8 cellular contexts compared by ENCODE assay signal in the genomic region with DNA sequence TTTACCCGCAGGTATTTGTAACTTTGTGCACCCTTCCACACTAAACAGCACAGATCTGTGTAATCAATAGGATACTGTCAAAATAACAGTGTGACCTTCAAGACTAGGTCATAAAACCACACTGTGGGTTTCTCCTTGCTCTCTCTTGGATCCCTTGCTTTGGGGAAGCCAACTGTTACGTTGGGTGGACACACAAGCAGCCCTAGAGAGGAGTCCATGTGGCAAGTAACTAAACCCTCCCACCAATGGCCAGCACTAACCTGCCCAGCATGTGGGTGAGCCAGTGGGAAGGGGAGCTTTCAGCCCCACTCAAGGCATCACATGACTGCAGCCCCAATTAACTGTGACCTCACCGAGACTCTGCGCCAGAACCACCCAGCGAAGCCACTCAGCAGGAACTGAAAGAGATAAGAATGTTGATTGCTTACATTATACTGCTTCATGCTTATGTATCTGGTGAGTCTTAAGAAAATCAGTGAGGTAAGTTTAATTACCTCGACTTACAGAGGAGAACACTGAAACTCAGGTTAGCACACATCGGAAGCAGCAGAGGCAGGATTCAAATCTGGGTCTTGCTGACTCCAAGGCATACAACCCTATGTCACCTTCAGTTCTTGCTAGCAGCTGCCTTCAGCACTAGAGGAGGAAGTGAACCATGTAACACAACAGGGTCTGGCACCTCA. TPM values are rescaled to one million over a fixed set of nuclear protein-coding genes. Genes with fewer than 3 reads are reported as not detected.
DNase-seq lines count a peak whose midpoint lies in the region; ATAC-seq and TF ChIP-seq lines count a peak whose summit lies in the region.

No MANE protein-coding gene starts in this region.

- ATAC-seq in GM21528 (IDR thresholded peaks at IDR 0.05; ENCODE audit: low FRiP score, unreplicated experiment), result peak; percentile 80
- peak; percentile 75 for ATAC-seq in activated CD8-positive, alpha-beta T cell treated with anti-CD3 and anti-CD28 coated beads for 36 hours
- peak in 1 of 2 donors; percentile 53 for ATAC-seq in natural killer cell treated with Interleukin-12 subunit alpha and Interleukin-12 subunit beta and Interleukin-15 and Interleukin-18, amount 100 ng/mL, for 72 hours
- no peak for ATAC-seq in heart left ventricle

- in situ Hi-C loops in GM13977 (cut with MboI; ENCODE audit: low pct_unique_long_range_greater_than_20kb, low sequenced_read_pairs, unreplicated experiment), result no loop called here

- TF ChIP-seq POLR2A in heart left ventricle (IDR thresholded peaks at IDR 0.05), result no peak

- peak overlapping the region; percentile 16 for H3K4me3 ChIP-seq in HL-60 (replicated peaks; ENCODE audit: insufficient read depth, low read length)
- peak overlapping the region in 1 of 12 donors; percentile 0 for H3K4me3 ChIP-seq in heart left ventricle

- H3K4me3 Mint-ChIP-seq in activated CD8-positive, alpha-beta T cell treated with anti-CD3 and anti-CD28 coated beads for 36 hours, result peak overlapping the region; percentile 38
- peak overlapping the region; percentile 60 for H3K4me3 Mint-ChIP-seq in natural killer cell treated with Interleukin-12 subunit alpha and Interleukin-12 subunit beta and Interleukin-15 and Interleukin-18, amount 100 ng/mL, for 72 hours
- H3K4me3 Mint-ChIP-seq in mesothelial cell of epicardium, result no peak overlapping the region

- CTCF ChIA-PET in activated CD8-positive, alpha-beta T cell treated with anti-CD3 and anti-CD28 coated beads for 36 hours (lab: Charles Lee), result interaction anchor here (0.7 to 2.8 kb wide), 9 partner anchors 8 to 232 kb away, joined by 3 to 8 read pairs (median 4); a partner anchor contains a TSS

- H3K4me1 ChIP-seq in heart left ventricle, result peaks cover 0 to 18% (median 0%) of the 10 kb centered on the region in 12 donors

- TF ChIP-seq CTCF in GM13977 (IDR thresholded peaks at IDR 0.05; ENCODE audit: extremely low read depth, insufficient read depth, missing control alignments) (no peak), HL-60 (IDR thresholded peaks at IDR 0.05; ENCODE audit: insufficient read depth, low read length) (no peak), mesothelial cell of epicardium (IDR thresholded peaks at IDR 0.05; ENCODE audit: unreplicated experiment) (no peak), heart left ventricle (IDR thresholded peaks at IDR 0.05) (no peak)
- no peak for TF ChIP-seq CTCF in activated CD8-positive, alpha-beta T cell treated with anti-CD3 and anti-CD28 coated beads for 36 hours (IDR thresholded peaks at IDR 0.05)

- no peaks in the 10 kb centered on the region for H3K27me3 Mint-ChIP-seq in activated CD8-positive, alpha-beta T cell treated with anti-CD3 and anti-CD28 coated beads for 36 hours
- peaks cover 0 to 4% of the 10 kb centered on the region in 2 donors for H3K27me3 Mint-ChIP-seq in natural killer cell treated with Interleukin-12 subunit alpha and Interleukin-12 subunit beta and Interleukin-15 and Interleukin-18, amount 100 ng/mL, for 72 hours
- H3K27me3 Mint-ChIP-seq in mesothelial cell of epicardium (ENCODE audit: low read depth), result peaks cover 7% of the 10 kb centered on the region

- no peaks in the 10 kb centered on the region for H3K36me3 Mint-ChIP-seq in activated CD8-positive, alpha-beta T cell treated with anti-CD3 and anti-CD28 coated beads for 36 hours (ENCODE audit: low read depth)
- H3K36me3 Mint-ChIP-seq in natural killer cell treated with Interleukin-12 subunit alpha and Interleukin-12 subunit beta and Interleukin-15 and Interleukin-18, amount 100 ng/mL, for 72 hours, result no peaks in the 10 kb centered on the region
- no peaks in the 10 kb centered on the region for H3K36me3 Mint-ChIP-seq in mesothelial cell of epicardium

- intact Hi-C loops in activated CD8-positive, alpha-beta T cell treated with anti-CD3 and anti-CD28 coated beads for 36 hours (cut with micrococcal nuclease), result loop anchor here (5.0 kb wide), 1 partner anchor 113 kb away; the partner anchor contains the start of gene UBN2
- intact Hi-C loops in heart left ventricle (cut with DNase I), result no loop called here

- DNase-seq in GM13977 (ENCODE audit: low spot score) (peak; percentile 46), HL-60 (ENCODE audit: low read depth in 1 of 2, low spot score in 1 of 2) (peak in 1 of 2 experiments; percentile 77), mesothelial cell of epicardium (ENCODE audit: low spot score in 2 of 2, unreplicated experiment in 2 of 2) (no peak), heart left ventricle (no peak)
- peak; percentile 70 for DNase-seq in activated CD8-positive, alpha-beta T cell treated with anti-CD3 and anti-CD28 coated beads for 36 hours
- DNase-seq in natural killer cell treated with Interleukin-12 subunit alpha and Interleukin-12 subunit beta and Interleukin-15 and Interleukin-18, amount 100 ng/mL, for 72 hours (ENCODE audit: low spot score), result no peak
- DNase-seq in stimulated activated CD4-positive, alpha-beta T cell treated with anti-CD3 and anti-CD28 coated beads, Interleukin-12 subunit alpha, Interleukin-12 subunit beta, amount 100 ng/mL, for 4 hours, result no peak

- peaks cover 43% of the 10 kb centered on the region for H3K4me1 Mint-ChIP-seq in activated CD8-positive, alpha-beta T cell treated with anti-CD3 and anti-CD28 coated beads for 36 hours (ENCODE audit: low read depth)
- H3K4me1 Mint-ChIP-seq in natural killer cell treated with Interleukin-12 subunit alpha and Interleukin-12 subunit beta and Interleukin-15 and Interleukin-18, amount 100 ng/mL, for 72 hours (ENCODE audit: low read depth in 2 of 2), result peaks cover 8 to 20% of the 10 kb centered on the region in 2 donors
- peaks cover 4% of the 10 kb centered on the region for H3K4me1 Mint-ChIP-seq in mesothelial cell of epicardium

- H3K27me3 ChIP-seq in HL-60 (ENCODE audit: insufficient read depth, poor library complexity, severe bottlenecking), result no peaks in the 10 kb centered on the region
- H3K27me3 ChIP-seq in heart left ventricle, result peaks cover 0 to 18% (median 0%) of the 10 kb centered on the region in 9 donors

- no peaks in the 10 kb centered on the region for H3K36me3 ChIP-seq in heart left ventricle

- no peaks in the 10 kb centered on the region for H3K9me3 ChIP-seq in heart left ventricle

- WGBS in heart left ventricle, 4 donors, result 61 to 79% (median 65%) methylated on average over 7 of the region's 7 CpGs

- H3K27ac ChIP-seq in HL-60 (replicated peaks), result peak overlapping the region; percentile 45
- H3K27ac ChIP-seq in heart left ventricle, result peak overlapping the region in 1 of 12 donors; percentile 55

- H3K9me3 Mint-ChIP-seq in activated CD8-positive, alpha-beta T cell treated with anti-CD3 and anti-CD28 coated beads for 36 hours, result no peaks in the 10 kb centered on the region
- no peaks in the 10 kb centered on the region for H3K9me3 Mint-ChIP-seq in natural killer cell treated with Interleukin-12 subunit alpha and Interleukin-12 subunit beta and Interleukin-15 and Interleukin-18, amount 100 ng/mL, for 72 hours
- no peaks in the 10 kb centered on the region for H3K9me3 Mint-ChIP-seq in mesothelial cell of epicardium

- POLR2A ChIA-PET in activated CD8-positive, alpha-beta T cell treated with anti-CD3 and anti-CD28 coated beads for 36 hours (lab: Charles Lee), result interaction anchor here (1.0 to 2.5 kb wide), 8 partner anchors 8 to 35 kb away, joined by 3 to 14 read pairs (median 4); a partner anchor contains a TSS

- peak overlapping the region; percentile 56 for H3K27ac Mint-ChIP-seq in activated CD8-positive, alpha-beta T cell treated with anti-CD3 and anti-CD28 coated beads for 36 hours
- no peak overlapping the region for H3K27ac Mint-ChIP-seq in natural killer cell treated with Interleukin-12 subunit alpha and Interleukin-12 subunit beta and Interleukin-15 and Interleukin-18, amount 100 ng/mL, for 72 hours
- no peak overlapping the region for H3K27ac Mint-ChIP-seq in mesothelial cell of epicardium

RNA-seq across cellular contexts. Expression of gene ZC3HAV1, which starts 9.4 kb away (rescaled TPM):
- 100 to 1,000 TPM; 125 to 128 TPM for total RNA-seq in activated CD8-positive, alpha-beta T cell treated with anti-CD3 and anti-CD28 coated beads for 36 hours
- 100 to 1,000 TPM in 1 of 2 donors, 10 to 100 TPM in 1; 88.2 to 104 TPM for total RNA-seq in natural killer cell treated with Interleukin-12 subunit alpha and Interleukin-12 subunit beta and Interleukin-15 and Interleukin-18, amount 100 ng/mL, for 72 hours
- total RNA-seq in mesothelial cell of epicardium, result 23.7 to 24.1 TPM (median 23.7 TPM) in 3 replicates
- 10 to 100 TPM in 4 of 9 donors, 1 to 10 TPM in 5; 5.2 to 31.9 (median 8.4) TPM for total RNA-seq in heart left ventricle
- 1 to 10 TPM; 2.8 to 3.9 TPM for polyA plus RNA-seq in heart left ventricle

Comparison
In these comparisons a context has a peak if more than half of its experiments do, and no peak if none do; other contexts are left out.
1. DNase-seq: peak in GM13977 (single experiment) and activated CD8-positive, alpha-beta T cell treated with anti-CD3 and anti-CD28 coated beads for 36 hours (single experiment); none in natural killer cell treated with Interleukin-12 subunit alpha and Interleukin-12 subunit beta and Interleukin-15 and Interleukin-18, amount 100 ng/mL, for 72 hours (single experiment), mesothelial cell of epicardium (0 of 2), heart left ventricle (0 of 5) and stimulated activated CD4-positive, alpha-beta T cell treated with anti-CD3 and anti-CD28 coated beads, Interleukin-12 subunit alpha, Interleukin-12 subunit beta, amount 100 ng/mL, for 4 hours (single experiment).
2. ATAC-seq: peak in GM21528 (single experiment) and activated CD8-positive, alpha-beta T cell treated with anti-CD3 and anti-CD28 coated beads for 36 hours (single experiment); none in heart left ventricle (0 of 4).